23 cellular contexts compared by ENCODE assay signal in the genomic region with DNA sequence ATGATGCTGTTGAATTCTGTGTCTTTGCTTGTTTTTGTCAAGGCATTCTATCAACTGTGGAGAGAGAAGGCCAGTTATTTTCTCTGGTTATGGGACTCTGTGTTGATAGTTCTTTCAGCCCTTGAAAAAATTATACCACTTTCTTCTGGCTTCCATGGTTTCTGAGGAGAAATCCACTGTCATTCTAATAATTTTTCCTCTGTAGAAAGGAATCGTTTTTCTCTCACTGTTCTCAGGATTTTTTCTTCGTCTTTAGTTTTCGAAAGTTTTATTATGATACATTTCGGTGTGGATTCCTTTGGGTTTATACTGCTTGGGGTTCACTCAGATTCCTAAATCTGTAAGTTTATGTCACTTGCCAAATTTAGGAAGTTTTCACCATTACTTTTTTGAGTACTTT. TPM values are rescaled to one million over a fixed set of nuclear protein-coding genes. Genes with fewer than 3 reads are reported as not detected.
A peak's percentile ranks its signal among the peaks of the same experiment; 100 is the strongest.
DNase-seq lines count a peak whose midpoint lies in the region; ATAC-seq, FAIRE-seq and TF ChIP-seq lines count a peak whose summit lies in the region.
"Had no signal": no experiment of that assay in that cellular context is flagged by ENCODE, and none has a peak within 500 bp of the region (broad histone marks: within the 10 kb centered on the region; RNA-seq: fewer than 3 reads in every experiment).

No MANE protein-coding gene starts in this region.

- H3K36me3 Mint-ChIP-seq in stimulated activated effector memory CD8-positive, alpha-beta T cell treated with anti-CD3 and anti-CD28 coated beads, Interleukin-12 subunit alpha, Interleukin-12 subunit beta, amount 100 ng/mL, for 72 hours, result no peaks in the 10 kb centered on the region

- TF ChIP-seq EP300 in K562 (IDR thresholded peaks at IDR 0.05; ENCODE audit: low read length), result no peak

- H3K9me2 ChIP-seq in Karpas-422 (replicated peaks; ENCODE audit: insufficient read depth, low read length), result no peaks in the 10 kb centered on the region

- H3K4me3 ChIP-seq in Karpas-422 (ENCODE audit: low read length) (no peak overlapping the region), K562 (no peak overlapping the region)
- H3K4me3 ChIP-seq: GM23248 had no signal

- peak overlapping the region; percentile 5 for H3K27ac Mint-ChIP-seq in stimulated activated effector memory CD8-positive, alpha-beta T cell treated with anti-CD3 and anti-CD28 coated beads, Interleukin-12 subunit alpha, Interleukin-12 subunit beta, amount 100 ng/mL, for 72 hours
- H3K27ac Mint-ChIP-seq: HFFc6 had no signal

- WGBS in K562 (ENCODE audit: insufficient coverage, low coverage, missing lambda C conversion rate), result 50% methylated on average over 4 of the region's 4 CpGs

- DNase-seq in A172 (ENCODE audit: low spot score), result peak; percentile 4
- no peak for DNase-seq in Karpas-422
- DNase-seq in K562 (ENCODE audit: extremely low read depth in 1 of 4, low spot score in 3 of 4), result no peak
- DNase-seq in stimulated activated effector memory CD8-positive, alpha-beta T cell treated with anti-CD3 and anti-CD28 coated beads, Interleukin-12 subunit alpha, Interleukin-12 subunit beta, amount 100 ng/mL, for 72 hours (ENCODE audit: low spot score in 2 of 2), result no peak
- no peak for DNase-seq in stimulated activated CD4-positive, alpha-beta T cell treated with anti-CD3 and anti-CD28 coated beads, Interleukin-12 subunit alpha, Interleukin-12 subunit beta, amount 100 ng/mL, for 4 hours
- no peak for DNase-seq in 8988T
- no peak for DNase-seq in DMS 273 treated with DMSO at 0.1 percent for 48 hours (lab: John Stamatoyannopoulos, UW)
- DNase-seq: ACHN; BE2C; C1 segment of cervical spinal cord; Caco-2; CD4-positive, CD25-positive, alpha-beta regulatory T cell; DMS153; DMS79 treated with DMSO at 0.1 percent for 48 hours; GF-D8; GM23248; HCEC 1CT; HFFc6; KG1 had no signal

- H2AFZ ChIP-seq in Karpas-422 (ENCODE audit: low read length) (no peak overlapping the region), K562 (ENCODE audit: low read depth, low read length) (no peak overlapping the region)
- H2AFZ ChIP-seq: GM23248 had no signal

- POLR2A ChIA-PET in K562 (lab: Yijun Ruan, JAX), result no interaction called here

- intact Hi-C loops in K562 (cut with micrococcal nuclease), result no loop called here

- no peak for FAIRE-seq in K562 (lab: Jason Lieb, UNC)
- FAIRE-seq: A204.1, H54, HTR-8/SVneo had no signal

- H3K4me2 ChIP-seq in Karpas-422 (ENCODE audit: low read depth, low read length, poor library complexity, severe bottlenecking) (peak overlapping the region; percentile 40), K562 (ENCODE audit: insufficient read depth, low read length) (no peak overlapping the region)

- H3K4me1 Mint-ChIP-seq in stimulated activated effector memory CD8-positive, alpha-beta T cell treated with anti-CD3 and anti-CD28 coated beads, Interleukin-12 subunit alpha, Interleukin-12 subunit beta, amount 100 ng/mL, for 72 hours, result peaks cover 51% of the 10 kb centered on the region

- no peak for TF ChIP-seq POLR2A in K562 (conservative IDR thresholded peaks at IDR 0.05)

- H3K4me1 ChIP-seq in Karpas-422 (ENCODE audit: low read length), result peaks cover 83% of the 10 kb centered on the region
- H3K4me1 ChIP-seq in K562 (replicated peaks in 1 of 2; ENCODE audit: control insufficient read depth in 2 of 2, insufficient read depth in 2 of 2, low read length in 2 of 2), result peaks cover 0 to 6% of the 10 kb centered on the region in 2 experiments; a peak in 3 of 5 replicates
- H3K4me1 ChIP-seq: BE2C, Caco-2 had no signal

- TF ChIP-seq RAD21 in K562 (CRISPR knock-in tag; conservative IDR thresholded peaks at IDR 0.05 in 1 of 2, IDR thresholded peaks at IDR 0.05 in 1 of 2), result no peak

- H3K9me1 ChIP-seq in K562 (ENCODE audit: control insufficient read depth, insufficient read depth, low read length), result no peaks in the 10 kb centered on the region

- H3K79me2 ChIP-seq in Karpas-422 (ENCODE audit: low read length) (peaks cover 100% of the 10 kb centered on the region), K562 (ENCODE audit: control insufficient read depth, insufficient read depth, low read length) (peaks cover 29% of the 10 kb centered on the region)

- H3K27me3 ChIP-seq in Karpas-422 (ENCODE audit: low read length), result no peaks in the 10 kb centered on the region
- no peaks in the 10 kb centered on the region for H3K27me3 ChIP-seq in K562 (ENCODE audit: control insufficient read depth in 2 of 2, insufficient read depth in 2 of 2, low read length in 2 of 2)
- H3K27me3 ChIP-seq: BE2C had no signal

- H4K20me1 ChIP-seq in Karpas-422 (ENCODE audit: insufficient read depth, low read depth, low read length) (peaks cover 47% of the 10 kb centered on the region), K562 (replicated peaks; ENCODE audit: control insufficient read depth, insufficient read depth, low read length) (no peaks in the 10 kb centered on the region)

- peaks cover 4% of the 10 kb centered on the region for H3K9me3 Mint-ChIP-seq in stimulated activated effector memory CD8-positive, alpha-beta T cell treated with anti-CD3 and anti-CD28 coated beads, Interleukin-12 subunit alpha, Interleukin-12 subunit beta, amount 100 ng/mL, for 72 hours
- H3K9me3 Mint-ChIP-seq: IgD-negative memory B cell had no signal

- 0 out of 2 replicates have a peak overlapping the region, but pooled peaks have one; percentile 3 for H3K9ac ChIP-seq in Karpas-422 (ENCODE audit: low read length)
- no peak overlapping the region for H3K9ac ChIP-seq in K562 (ENCODE audit: insufficient read depth in 1 of 2, low read depth in 2 of 2, low read length in 2 of 2)
- H3K9ac ChIP-seq: GM23248 had no signal

- CTCF ChIA-PET in K562 (lab: Yijun Ruan, JAX; ENCODE audit: low intra/inter-chr PET ratio), result no interaction called here

- no peak for ATAC-seq in K562
- no peak for ATAC-seq in stimulated activated effector memory CD8-positive, alpha-beta T cell treated with anti-CD3 and anti-CD28 coated beads, Interleukin-12 subunit alpha, Interleukin-12 subunit beta, amount 100 ng/mL, for 72 hours

- no peak for TF ChIP-seq CTCF in K562 (IDR thresholded peaks at IDR 0.05 in 2 of 3, conservative IDR thresholded peaks at IDR 0.05 in 1 of 3; ENCODE audit: insufficient read depth in 2 of 3, low read depth in 1 of 3, low read length in 3 of 3)

- H3K9me3 ChIP-seq in Karpas-422 (ENCODE audit: low read length) (no peaks in the 10 kb centered on the region; the same call in 1 of the 2 replicates), K562 (replicated peaks; ENCODE audit: control insufficient read depth, insufficient read depth, low read depth, low read length) (0 out of 2 replicates have a peak, but pooled peaks cover 6% of the 10 kb centered on the region)
- H3K9me3 ChIP-seq: BE2C, Caco-2 had no signal

- H3K36me3 ChIP-seq in Karpas-422 (ENCODE audit: insufficient read depth, low read length), result peaks cover 53% of the 10 kb centered on the region
- no peaks in the 10 kb centered on the region for H3K36me3 ChIP-seq in K562 (ENCODE audit: control insufficient read depth, insufficient read depth, low read length)
- H3K36me3 ChIP-seq: BE2C had no signal

- no TSS peak for BruUV-seq in K562 (replicated peaks; lab: Mats Ljungman, UMichigan)

- peak overlapping the region; percentile 86 for H3K27ac ChIP-seq in Karpas-422 (ENCODE audit: low read length)
- no peak overlapping the region for H3K27ac ChIP-seq in K562 (ENCODE audit: extremely low read depth, low read depth, low read length)
- H3K27ac ChIP-seq: GM23248 had no signal

- no peak overlapping the region for H3K4me3 Mint-ChIP-seq in stimulated activated effector memory CD8-positive, alpha-beta T cell treated with anti-CD3 and anti-CD28 coated beads, Interleukin-12 subunit alpha, Interleukin-12 subunit beta, amount 100 ng/mL, for 72 hours
- H3K4me3 Mint-ChIP-seq: HFFc6 had no signal

- in situ Hi-C loops in K562 (cut with MboI), result no loop called here

TF ChIP-seq in K562, 482 proteins besides CTCF, POLR2A, EP300 and RAD21:
- TF ChIP-seq RBM17 (IDR thresholded peaks at IDR 0.05; ENCODE audit: borderline replicate concordance, low read depth, low read length) (no peak), BRD4 (IDR thresholded peaks at IDR 0.05) (no peak), TRIM28 (IDR thresholded peaks at IDR 0.05) (peak; percentile 91), CBX5 (IDR thresholded peaks at IDR 0.05; ENCODE audit: borderline replicate concordance, low read depth) (peak; percentile 73; the same call in 1 of the 2 replicates), CBX3 (IDR thresholded peaks at IDR 0.05; ENCODE audit: borderline replicate concordance in 1 of 2, low read length in 2 of 2) (peak in 1 of 2 experiments; percentile 84; a peak in 2 of 3 replicates), CBX1 (IDR thresholded peaks at IDR 0.05; ENCODE audit: low read depth) (0 out of 2 replicates have a peak, but pooled peaks have one; percentile 34), ZNF436 (CRISPR knock-in tag; IDR thresholded peaks at IDR 0.05) (no peak)
TF ChIP-seq in K562: peak in this region for 4.

RNA-seq across cellular contexts. Expression of gene GALNT1, which starts 6.6 kb away (rescaled TPM):
- 144 TPM in 2 replicates for total RNA-seq in A172 (2014; rRNA removed; shearing (Covaris generic))
- total RNA-seq in Karpas-422 (2014; rRNA removed; shearing (Covaris generic); ENCODE audit: low replicate concordance), result 172 and 259 TPM in 2 replicates
- 11.9 and 27.4 TPM in 2 replicates for total RNA-seq in K562 (2011; cell fraction: chromatin; rRNA removed; ENCODE audit: low replicate concordance)
- 9.7 and 13.2 TPM in 2 replicates for total RNA-seq in K562 (2011; cell fraction: nucleolus; rRNA removed)
- 30.3 and 39.2 TPM in 2 replicates for total RNA-seq in K562 (2011; cell fraction: nucleoplasm; rRNA removed)
- 23.4 and 26.3 TPM in 2 replicates for total RNA-seq in K562 (2014; rRNA removed)
- total RNA-seq in K562 (2014; rRNA removed; fragmentation: Illumina TruSeq; extraction: Trizol), result 54.1 and 64.5 TPM in 2 replicates
- 44.8 and 48.8 TPM in 2 replicates for total RNA-seq in K562 (2015; rRNA removed; fragmentation: Illumina TruSeq; extraction: Trizol)
- total RNA-seq in K562 (2021), result 49.6 and 53.0 TPM in 2 replicates
- 36.6 and 42.8 TPM in 2 replicates for polyA plus RNA-seq in K562 (2011; rRNA removed)
- polyA plus RNA-seq in K562 (2011; cell fraction: cytosol; rRNA removed), result 5.4 and 19.0 TPM in 2 replicates
- polyA plus RNA-seq in K562 (2011; cell fraction: nucleus; rRNA removed), result 3.5 and 10.8 TPM in 2 replicates
- 24.7 and 29.4 TPM in 2 replicates for polyA plus RNA-seq in K562 (2012)
- 35.4 and 40.2 TPM in 2 replicates for polyA plus RNA-seq in K562 (2014; fragmentation: Illumina TruSeq; extraction: Trizol)
- polyA plus RNA-seq in K562 (2014; fragmentation: Nextera tagmentation; extraction: Ambion mirVana), result 10 to 100 TPM; 14.4 to 16.0 TPM
- polyA plus RNA-seq in K562 (2014; rRNA removed), result 20.5 and 22.4 TPM in 2 replicates
- polyA minus RNA-seq in K562 (2011; rRNA and poly(A)+ RNA removed), result 67.7 and 99.4 TPM in 2 replicates
- polyA minus RNA-seq in K562 (2011; cell fraction: cytosol; rRNA and poly(A)+ RNA removed), result 22.2 and 26.7 TPM in 2 replicates
- 9.6 and 21.9 TPM in 2 replicates for polyA minus RNA-seq in K562 (2011; cell fraction: nucleus; rRNA and poly(A)+ RNA removed)
